ENCODE assay signal across 8 cellular contexts in genomic region chr1:24481843-24482610, GRCh38. TPM values are rescaled to one million over a fixed set of nuclear protein-coding genes. Genes with fewer than 3 reads are reported as not detected.
DNase-seq lines count a peak whose midpoint lies in the region; ATAC-seq and TF ChIP-seq lines count a peak whose summit lies in the region.
"Had no signal": no experiment of that assay in that cellular context is flagged by ENCODE, and none has a peak within 500 bp of the region (broad histone marks: within the 10 kb centered on the region; RNA-seq: fewer than 3 reads in every experiment).

No MANE protein-coding gene starts in this region.

- H3K79me2 ChIP-seq in MM.1S (ENCODE audit: low read length): no peaks in the 10 kb centered on the region

- peaks cover 55% of the 10 kb centered on the region for H3K4me1 Mint-ChIP-seq in activated T-helper 1 cell treated with anti-CD3 and anti-CD28 coated beads, Interleukin-12 subunit alpha, Interleukin-12 subunit beta, Interleukin-2, Interleukin-4 antibody, amounts not matched to agents 30 ng/mL and 10 ng/mL and 1 ng/mL, durations not matched to agents 14 hours and 24 hours and 36 hours (ENCODE audit: low read depth)
- peaks cover 28 to 81% (median 74%) of the 10 kb centered on the region in 4 donors for H3K4me1 Mint-ChIP-seq in naive thymus-derived CD8-positive, alpha-beta T cell
- peaks cover 9% of the 10 kb centered on the region for H3K4me1 Mint-ChIP-seq in Calu3 (ENCODE audit: low read depth, unreplicated experiment)

- H3K9me2 ChIP-seq in MM.1S (replicated peaks; ENCODE audit: insufficient read depth, low read length): no peaks in the 10 kb centered on the region

- H3K9me3 ChIP-seq in MM.1S (replicated peaks; ENCODE audit: insufficient read depth, low read length): no peaks in the 10 kb centered on the region

- H3K9me3 Mint-ChIP-seq in activated T-helper 1 cell treated with anti-CD3 and anti-CD28 coated beads, Interleukin-12 subunit alpha, Interleukin-12 subunit beta, Interleukin-2, Interleukin-4 antibody, amounts not matched to agents 30 ng/mL and 10 ng/mL and 1 ng/mL, durations not matched to agents 14 hours and 24 hours and 36 hours: peaks cover 5% of the 10 kb centered on the region
- H3K9me3 Mint-ChIP-seq in naive thymus-derived CD8-positive, alpha-beta T cell: no peaks in the 10 kb centered on the region
- no peaks in the 10 kb centered on the region for H3K9me3 Mint-ChIP-seq in Calu3 (ENCODE audit: low read depth, unreplicated experiment)

- H3K27me3 ChIP-seq in MM.1S (replicated peaks; ENCODE audit: insufficient read depth, low read length): no peaks in the 10 kb centered on the region

- H3K9ac ChIP-seq in MM.1S (ENCODE audit: low read length): no peak overlapping the region

- ATAC-seq in naive thymus-derived CD8-positive, alpha-beta T cell: peak; percentile 58 to 74
- no peak for ATAC-seq in HG03521 (IDR thresholded peaks at IDR 0.05; ENCODE audit: unreplicated experiment)

- POLR2A ChIA-PET in naive thymus-derived CD8-positive, alpha-beta T cell (lab: Charles Lee): interaction anchor here (0.6 to 27.9 kb wide), 26 partner anchors 8 to 1139 kb away, joined by 3 to 930 read pairs (median 4); partner anchors contain the start of genes NIPAL3, PNRC2 and RCAN3

- no TSS peak for BruUV-seq in Calu3 (replicated peaks; lab: Mats Ljungman, UMichigan)

- H3K27ac Mint-ChIP-seq in activated T-helper 1 cell treated with anti-CD3 and anti-CD28 coated beads, Interleukin-12 subunit alpha, Interleukin-12 subunit beta, Interleukin-2, Interleukin-4 antibody, amounts not matched to agents 30 ng/mL and 10 ng/mL and 1 ng/mL, durations not matched to agents 14 hours and 24 hours and 36 hours: peak overlapping the region; percentile 96
- H3K27ac Mint-ChIP-seq in naive thymus-derived CD8-positive, alpha-beta T cell: peak overlapping the region; percentile 87 to 100 (median 98)
- H3K27ac Mint-ChIP-seq in Calu3 (ENCODE audit: unreplicated experiment): no peak overlapping the region

- H3K4me1 ChIP-seq in MM.1S (ENCODE audit: low read length): peaks cover 4% of the 10 kb centered on the region; the same call in 1 of the 2 replicates

- no peak for TF ChIP-seq CTCF in GM13976 (IDR thresholded peaks at IDR 0.05; ENCODE audit: borderline replicate concordance, control extremely low read depth, extremely low read depth, insufficient read depth, missing control alignments)
- TF ChIP-seq CTCF in MM.1S (IDR thresholded peaks at IDR 0.05; ENCODE audit: low read length): no peak
- no peak for TF ChIP-seq CTCF in Calu3 (IDR thresholded peaks at IDR 0.05; ENCODE audit: unreplicated experiment)

- H3K27me3 Mint-ChIP-seq in activated T-helper 1 cell treated with anti-CD3 and anti-CD28 coated beads, Interleukin-12 subunit alpha, Interleukin-12 subunit beta, Interleukin-2, Interleukin-4 antibody, amounts not matched to agents 30 ng/mL and 10 ng/mL and 1 ng/mL, durations not matched to agents 14 hours and 24 hours and 36 hours (ENCODE audit: insufficient read depth): no peaks in the 10 kb centered on the region
- no peaks in the 10 kb centered on the region for H3K27me3 Mint-ChIP-seq in naive thymus-derived CD8-positive, alpha-beta T cell
- H3K27me3 Mint-ChIP-seq in Calu3 (ENCODE audit: unreplicated experiment): no peaks in the 10 kb centered on the region

- CTCF ChIA-PET in Calu3 (lab: Charles Lee): interaction anchor here (0.7 to 1.3 kb wide), 2 partner anchors 15 to 67 kb away, joined by 4 to 8 read pairs; partner anchors contain the start of gene NIPAL3

- peak overlapping the region; percentile 1; the same call in 1 of the 2 replicates for H3K4me2 ChIP-seq in MM.1S (ENCODE audit: low read depth, low read length)

- H2AFZ ChIP-seq in MM.1S (ENCODE audit: low read length): peak overlapping the region; percentile 14

- peak overlapping the region; percentile 60 for H3K4me3 Mint-ChIP-seq in activated T-helper 1 cell treated with anti-CD3 and anti-CD28 coated beads, Interleukin-12 subunit alpha, Interleukin-12 subunit beta, Interleukin-2, Interleukin-4 antibody, amounts not matched to agents 30 ng/mL and 10 ng/mL and 1 ng/mL, durations not matched to agents 14 hours and 24 hours and 36 hours
- H3K4me3 Mint-ChIP-seq in naive thymus-derived CD8-positive, alpha-beta T cell: peak overlapping the region; percentile 60 to 89 (median 82)
- H3K4me3 Mint-ChIP-seq in Calu3 (ENCODE audit: low read depth, unreplicated experiment): no peak overlapping the region

- H3K4me3 ChIP-seq in MM.1S (ENCODE audit: low read length): no peak overlapping the region

- intact Hi-C loops in activated T-helper 1 cell treated with anti-CD3 and anti-CD28 coated beads, Interleukin-12 subunit alpha, Interleukin-12 subunit beta, Interleukin-2, Interleukin-4 antibody, amounts not matched to agents 30 ng/mL and 10 ng/mL and 1 ng/mL, durations not matched to agents 14 hours and 24 hours and 36 hours (cut with micrococcal nuclease): loop anchor here (1.0 to 10.0 kb wide), 6 partner anchors 7 to 443 kb away; partner anchors contain the start of genes NIPAL3 and SRRM1
- intact Hi-C loops in Calu3 (cut with micrococcal nuclease; ENCODE audit: unreplicated experiment): no loop called here

- DNase-seq in GM13976 (ENCODE audit: low spot score) (peak; percentile 42), MM.1S (no peak), Calu3 (no peak), NCI-H82 treated with DMSO at 0.1 percent for 48 hours (lab: John Stamatoyannopoulos, UW; ENCODE audit: unreplicated experiment) (no peak)
- peak; percentile 37 for DNase-seq in activated T-helper 1 cell treated with anti-CD3 and anti-CD28 coated beads, Interleukin-12 subunit alpha, Interleukin-12 subunit beta, Interleukin-2, Interleukin-4 antibody, amounts not matched to agents 30 ng/mL and 10 ng/mL and 1 ng/mL, durations not matched to agents 14 hours and 24 hours and 36 hours (ENCODE audit: low spot score)
- peak in 9 of 10 donors; percentile 11 to 83 (median 61) for DNase-seq in naive thymus-derived CD8-positive, alpha-beta T cell
- DNase-seq: NCI-H1417 had no signal

- no peaks in the 10 kb centered on the region for H3F3A ChIP-seq in MM.1S (ENCODE audit: insufficient read depth, low read length)

- no peaks in the 10 kb centered on the region for H3K36me3 ChIP-seq in MM.1S (replicated peaks; ENCODE audit: insufficient read depth, low read length)

- no peaks in the 10 kb centered on the region for H4K20me1 ChIP-seq in MM.1S (ENCODE audit: insufficient read depth, low read length)

- H3K36me3 Mint-ChIP-seq in activated T-helper 1 cell treated with anti-CD3 and anti-CD28 coated beads, Interleukin-12 subunit alpha, Interleukin-12 subunit beta, Interleukin-2, Interleukin-4 antibody, amounts not matched to agents 30 ng/mL and 10 ng/mL and 1 ng/mL, durations not matched to agents 14 hours and 24 hours and 36 hours (ENCODE audit: low read depth): peaks cover 5% of the 10 kb centered on the region
- H3K36me3 Mint-ChIP-seq in naive thymus-derived CD8-positive, alpha-beta T cell: no peaks in the 10 kb centered on the region
- no peaks in the 10 kb centered on the region for H3K36me3 Mint-ChIP-seq in Calu3 (ENCODE audit: insufficient read depth, unreplicated experiment)

- H3K27ac ChIP-seq in MM.1S (ENCODE audit: low read length): no peak overlapping the region

- in situ Hi-C loops in GM13976 (cut with MboI; ENCODE audit: low sequenced_read_pairs, unreplicated experiment): no loop called here

RNA-seq across cellular contexts. Expression of gene RCAN3, which starts 20.6 kb away (rescaled TPM):
- total RNA-seq in activated T-helper 1 cell treated with anti-CD3 and anti-CD28 coated beads, Interleukin-12 subunit alpha, Interleukin-12 subunit beta, Interleukin-2, Interleukin-4 antibody, amounts not matched to agents 30 ng/mL and 10 ng/mL and 1 ng/mL, durations not matched to agents 14 hours and 24 hours and 36 hours: 26.5 and 26.8 TPM in 2 replicates
- total RNA-seq in naive thymus-derived CD8-positive, alpha-beta T cell: 100 to 1,000 TPM; 212 to 217 TPM
- polyA plus RNA-seq in naive thymus-derived CD8-positive, alpha-beta T cell: 100 to 1,000 TPM; 103 to 152 (median 150) TPM
- total RNA-seq in Calu3 (2022): 12.9 and 15.3 TPM in 2 replicates

Comparison
In these comparisons a context has a peak if more than half of its experiments do, and no peak if none do; other contexts are left out.
1. DNase-seq: peak in GM13976 (single experiment), activated T-helper 1 cell treated with anti-CD3 and anti-CD28 coated beads, Interleukin-12 subunit alpha, Interleukin-12 subunit beta, Interleukin-2, Interleukin-4 antibody, amounts not matched to agents 30 ng/mL and 10 ng/mL and 1 ng/mL, durations not matched to agents 14 hours and 24 hours and 36 hours (single experiment) and naive thymus-derived CD8-positive, alpha-beta T cell (9 of 10); none in MM.1S (single experiment), Calu3 (single experiment) and NCI-H82 treated with DMSO at 0.1 percent for 48 hours (single experiment).